4 cellular contexts compared by ENCODE assay signal in genomic region chr3:83632526-83632925, GRCh38.
"Had no signal": no experiment of that assay in that cellular context is flagged by ENCODE, and none has a peak within 500 bp of the region (broad histone marks: within the 10 kb centered on the region; RNA-seq: fewer than 3 reads in every experiment).

No MANE protein-coding gene starts in this region.

- H2AFZ ChIP-seq: GM23338 had no signal

- DNase-seq: H9, HCEC 1CT had no signal

- H3K4me3 ChIP-seq: GM23338 had no signal

- H3K4me2 ChIP-seq: GM23338 had no signal

- ATAC-seq: GM23338, HepG2 had no signal
